8 cellular contexts compared by ENCODE assay signal in genomic region chr19:6772028-6772865, GRCh38. TPM values are rescaled to one million over a fixed set of nuclear protein-coding genes. Genes with fewer than 3 reads are reported as not detected.
A peak's percentile ranks its signal among the peaks of the same experiment; 100 is the strongest.
DNase-seq lines count a peak whose midpoint lies in the region; FAIRE-seq and TF ChIP-seq lines count a peak whose summit lies in the region.

Gene VAV1, plus strand, starts transcription at chr19:6772708. Its CDS starts 100 bp downstream, at chr19:6772808.

- H3K56ac ChIP-seq in H1 (replicated peaks; ENCODE audit: insufficient read length, low read depth, low read length): no peak within 1 kb of the TSS

- peak in 1 of 2 experiments; percentile 30; a peak in 1 of 4 replicates for TF ChIP-seq RAD21 in H1 (IDR thresholded peaks at IDR 0.05 in 1 of 2, conservative IDR thresholded peaks at IDR 0.05 in 1 of 2; ENCODE audit: low read depth in 2 of 2, low read length in 2 of 2)

- intact Hi-C loops in vagina (cut with DNase I): no loop called here

- no peak within 1 kb of the TSS for H3K14ac ChIP-seq in H1 (ENCODE audit: insufficient read length)

- H3K27me3 ChIP-seq in H1 (replicated peaks in 1 of 4; ENCODE audit: control insufficient read depth in 3 of 4, extremely low read depth in 1 of 4, insufficient read depth in 3 of 4, low read length in 3 of 4): no peaks in the 10 kb centered on the region
- peaks cover 3% of the 10 kb centered on the region for H3K27me3 ChIP-seq in rectal smooth muscle tissue (ENCODE audit: control insufficient read depth, insufficient read depth, low read length)
- H3K27me3 ChIP-seq in vagina: peaks cover 3% of the 10 kb centered on the region

- CTCF ChIA-PET in H1 (lab: Charles Lee; ENCODE audit: partially characterized antibody): interaction anchor here (0.8 to 2.5 kb wide), 10 partner anchors 10 to 164 kb away, joined by 3 to 14 read pairs (median 3); partner anchors contain the start of genes GPR108 and TRIP10

- H4K91ac ChIP-seq in H1 (replicated peaks; ENCODE audit: insufficient read length, low read length): peak within 1 kb of the TSS; percentile 74

- H2BK12ac ChIP-seq in H1 (ENCODE audit: low read depth, low read length): peak within 1 kb of the TSS; percentile 27; the same call in 1 of the 2 replicates

- no peak within 1 kb of the TSS for H2BK120ac ChIP-seq in H1 (replicated peaks; ENCODE audit: low read depth, low read length)

- H3K9me3 ChIP-seq in H1 (ENCODE audit: insufficient read depth in 2 of 2, low read depth in 1 of 2, low read length in 1 of 2): peaks cover 0 to 6% of the 10 kb centered on the region in 2 experiments; a peak in 2 of 4 replicates
- H3K9me3 ChIP-seq in vagina: no peaks in the 10 kb centered on the region

- no peaks in the 10 kb centered on the region for H3K79me2 ChIP-seq in H1 (ENCODE audit: control insufficient read depth in 1 of 2, insufficient read depth in 2 of 2, low read length in 2 of 2)

- FAIRE-seq in H1 (lab: Jason Lieb, UNC): no peak

- H3K36me3 ChIP-seq in H1 (ENCODE audit: control insufficient read depth in 2 of 4, insufficient read depth in 4 of 4, low read length in 3 of 4) (no peaks in the 10 kb centered on the region), rectal smooth muscle tissue (ENCODE audit: control insufficient read depth, insufficient read depth, low read length) (no peaks in the 10 kb centered on the region), vagina (no peaks in the 10 kb centered on the region)

- 85% methylated on average over 18 of the region's 25 CpGs; no CpG with 5 or more reads in 1 of the 2 experiments for WGBS in H1 (ENCODE audit: extremely low coverage in 1 of 2, insufficient coverage in 1 of 2, insufficient read length in 1 of 2, insufficient replicate concordance in 2 of 2, low coverage in 1 of 2, low lambda C conversion rate in 2 of 2, missing lambda C conversion rate in 1 of 2), 2 experiments

- H3K9ac ChIP-seq in H1 (replicated peaks in 1 of 4; ENCODE audit: extremely low read depth in 1 of 4, low read depth in 3 of 4, low read length in 3 of 4) (no peak within 1 kb of the TSS), rectal smooth muscle tissue (ENCODE audit: low read length) (peak within 1 kb of the TSS; percentile 10)

- H4K8ac ChIP-seq in H1 (ENCODE audit: extremely low read depth, insufficient read depth, low read length): peak within 1 kb of the TSS; percentile 45; the same call in 1 of the 2 replicates

- no peak within 1 kb of the TSS for H4K5ac ChIP-seq in H1 (ENCODE audit: insufficient read length, low read depth, low read length)

- H2AFZ ChIP-seq in H1 (ENCODE audit: low read length): peak within 1 kb of the TSS; percentile 13; the same call in 1 of the 2 replicates

- H3K27ac ChIP-seq in H1 (ENCODE audit: low read depth, low read length): no peak within 1 kb of the TSS
- no peak within 1 kb of the TSS for H3K27ac ChIP-seq in rectal smooth muscle tissue (ENCODE audit: low read depth, low read length)
- no peak within 1 kb of the TSS for H3K27ac ChIP-seq in vagina

- H3K79me1 ChIP-seq in H1 (ENCODE audit: low read depth, low read length): no peaks in the 10 kb centered on the region

- H3K23me2 ChIP-seq in H1 (ENCODE audit: low read depth, low read length): peaks cover 12% of the 10 kb centered on the region; the same call in 1 of the 2 replicates

- POLR2A ChIA-PET in H1 (lab: Charles Lee; ENCODE audit: partially characterized antibody): interaction anchor here (0.6 to 1.1 kb wide), 5 partner anchors 8 to 415 kb away, joined by 3 to 4 read pairs (median 3); partner anchors contain the start of gene GPR108

- TF ChIP-seq POLR2A in H1 (IDR thresholded peaks at IDR 0.05; ENCODE audit: control extremely low read depth in 1 of 2, low read depth in 2 of 2, low read length in 2 of 2) (no peak), vagina (IDR thresholded peaks at IDR 0.05) (peak in 1 of 2 donors; percentile 22)

- no peak within 1 kb of the TSS for H2BK20ac ChIP-seq in H1 (ENCODE audit: low read length)

- TF ChIP-seq CTCF in GM13977 (IDR thresholded peaks at IDR 0.05; ENCODE audit: extremely low read depth, insufficient read depth, missing control alignments): peak; percentile 68
- peak; percentile 24 to 62 (median 59) for TF ChIP-seq CTCF in H1 (IDR thresholded peaks at IDR 0.05; ENCODE audit: control extremely low read depth in 1 of 3, insufficient read depth in 1 of 3, low read depth in 1 of 3, low read length in 3 of 3)
- no peak for TF ChIP-seq CTCF in vagina (IDR thresholded peaks at IDR 0.05)

- peak within 1 kb of the TSS; percentile 56; the same call in 1 of the 2 replicates for H2BK5ac ChIP-seq in H1 (ENCODE audit: low read depth, low read length)

- H3K4ac ChIP-seq in H1 (replicated peaks; ENCODE audit: insufficient read length, low read depth, low read length): peak within 1 kb of the TSS; percentile 69

- in situ Hi-C loops in GM13977 (cut with MboI; ENCODE audit: low pct_unique_long_range_greater_than_20kb, low sequenced_read_pairs, unreplicated experiment) (no loop called here), KBM-7 (cut with MboI; ENCODE audit: low pct_unique_long_range_greater_than_20kb, low sequenced_read_pairs) (no loop called here)

- H2AK5ac ChIP-seq in H1 (ENCODE audit: low read depth, low read length): no peak within 1 kb of the TSS

- DNase-seq in GM13977 (ENCODE audit: low spot score): peak; percentile 94
- peak; percentile 89 for DNase-seq in KBM-7
- DNase-seq in activated CD4-positive, alpha-beta T cell treated with anti-CD3 and anti-CD28 coated beads, Interleukin-2, amount 50 U/mL, for 1 hour: peak; percentile 77
- DNase-seq in H1 (ENCODE audit: low read depth in 1 of 2, low spot score in 2 of 2): no peak
- no peak for DNase-seq in vagina (ENCODE audit: extremely low spot score in 2 of 2)
- DNase-seq in NCI-H187 treated with DMSO at 0.1 percent for 48 hours (lab: John Stamatoyannopoulos, UW): no peak
- DNase-seq in glomerular visceral epithelial cell (ENCODE audit: extremely low spot score): no peak

- no peak within 1 kb of the TSS for H3K4me2 ChIP-seq in H1 (ENCODE audit: insufficient read depth in 1 of 2, low read depth in 2 of 2, low read length in 2 of 2)

- H4K20me1 ChIP-seq in H1 (replicated peaks in 1 of 2; ENCODE audit: control insufficient read depth in 1 of 2, insufficient read depth in 2 of 2, low read length in 2 of 2): no peaks in the 10 kb centered on the region

- H3K4me3 ChIP-seq in H1 (ENCODE audit: extremely low read depth in 1 of 4, insufficient read depth in 2 of 4, low read depth in 3 of 4, low read length in 4 of 4): no peak within 1 kb of the TSS
- H3K4me3 ChIP-seq in rectal smooth muscle tissue (ENCODE audit: low read length): peak within 1 kb of the TSS; percentile 81
- H3K4me3 ChIP-seq in vagina: peak within 1 kb of the TSS; percentile 25 to 43

- TF ChIP-seq EP300 in H1 (IDR thresholded peaks at IDR 0.05; ENCODE audit: borderline replicate concordance in 1 of 2, low read depth in 2 of 2, low read length in 2 of 2): no peak

- H3K4me1 ChIP-seq in H1 (replicated peaks in 1 of 4; ENCODE audit: control insufficient read depth in 3 of 4, insufficient read depth in 4 of 4, low read length in 3 of 4) (peaks cover 0 to 13% (median 2%) of the 10 kb centered on the region in 4 experiments; a peak in 3 of 7 replicates), rectal smooth muscle tissue (ENCODE audit: control insufficient read depth, insufficient read depth, low read length) (peaks cover 1% of the 10 kb centered on the region), vagina (peaks cover 8% of the 10 kb centered on the region)

- H3K23ac ChIP-seq in H1 (ENCODE audit: insufficient read length): no peak within 1 kb of the TSS

- H2BK15ac ChIP-seq in H1 (ENCODE audit: low read length): 0 out of 2 replicates have a peak within 1 kb of the TSS, but pooled peaks have one; percentile 46

- H3K18ac ChIP-seq in H1 (ENCODE audit: extremely low read depth, low read length): peak within 1 kb of the TSS; percentile 32; the same call in 1 of the 2 replicates

TF ChIP-seq in H1, 55 proteins besides CTCF, POLR2A, EP300 and RAD21:
- TF ChIP-seq KDM1A (IDR thresholded peaks at IDR 0.05; ENCODE audit: borderline replicate concordance, low read length): peak; percentile 96
- no peak for TF ChIP-seq BCL11A (IDR thresholded peaks at IDR 0.05; ENCODE audit: low read depth in 2 of 2, low read length in 2 of 2)
- peak in 1 of 2 experiments; percentile 60; a peak in 1 of 4 replicates for TF ChIP-seq HDAC2 (IDR thresholded peaks at IDR 0.05; ENCODE audit: borderline replicate concordance in 1 of 2, low read depth in 2 of 2, low read length in 2 of 2)
TF ChIP-seq in H1: peak in this region for 2.

RNA-seq across cellular contexts. Expression of gene VAV1, which starts in this region (rescaled TPM):
- total RNA-seq in H1 (2021; fragmentation: NEBNext Ultra II Directional; extraction: Animal tissue kit (Norgen Biotek cat#: 25700)): 0.21 and 0.22 TPM in 2 replicates
- 0.21 and 0.46 TPM in 2 replicates for polyA plus RNA-seq in H1 (2011; rRNA removed)
- polyA plus RNA-seq in H1 (2011; cell fraction: cytosol; rRNA removed): 0.31 TPM
- 0.61 TPM for polyA plus RNA-seq in H1 (2011; cell fraction: nucleus; rRNA removed)
- polyA plus RNA-seq in H1 (2012, experiment 1 of 2): 0.56 to 0.67 TPM (median 0.58 TPM) in 3 of 4 replicates, not detected in the other
- polyA plus RNA-seq in H1 (2012, experiment 2 of 2): 0.18 TPM
- polyA plus RNA-seq in H1 (2013, experiment 1 of 2): 3.1 TPM
- polyA plus RNA-seq in H1 (2013, experiment 2 of 2): 2.7 TPM
- 0.47 and 1.2 TPM in 2 replicates for polyA minus RNA-seq in H1 (2011; rRNA and poly(A)+ RNA removed)
- 1.6 TPM for polyA minus RNA-seq in H1 (2011; cell fraction: cytosol; rRNA and poly(A)+ RNA removed)
- polyA minus RNA-seq in H1 (2011; cell fraction: nucleus; rRNA and poly(A)+ RNA removed): not detected
- 5.9 TPM for total RNA-seq in vagina

Comparison
In these comparisons a context has a peak if more than half of its experiments do, and no peak if none do; other contexts are left out.
1. DNase-seq: peak in GM13977 (single experiment), KBM-7 (single experiment) and activated CD4-positive, alpha-beta T cell treated with anti-CD3 and anti-CD28 coated beads, Interleukin-2, amount 50 U/mL, for 1 hour (single experiment); none in H1 (0 of 2), vagina (0 of 2), NCI-H187 treated with DMSO at 0.1 percent for 48 hours (single experiment) and glomerular visceral epithelial cell (single experiment).
2. CTCF ChIP-seq: peak in GM13977 (single experiment) and H1 (3 of 3); none in vagina (0 of 3).
3. H3K4me3 ChIP-seq: peak in rectal smooth muscle tissue (single experiment) and vagina (2 of 2); none in H1 (0 of 4).